10 cellular contexts compared by ENCODE assay signal in genomic region chr3:162541923-162542322, GRCh38.
"Had no signal": no experiment of that assay in that cellular context is flagged by ENCODE, and none has a peak within 500 bp of the region (broad histone marks: within the 10 kb centered on the region; RNA-seq: fewer than 3 reads in every experiment).

No MANE protein-coding gene starts in this region.

- FAIRE-seq: H54 had no signal

- H2AFZ ChIP-seq: GM23248 had no signal

- DNase-seq: GM23248, GOT3, H7, H9, HCEC 1CT, HFFc6 had no signal

- H3K36me3 ChIP-seq: HAP-1 had no signal

- H3K9me3 ChIP-seq: HAP-1 had no signal

- H3K27ac ChIP-seq: GM23248 had no signal

- H3K4me1 ChIP-seq: HAP-1 had no signal

- H3K9ac ChIP-seq: GM23248 had no signal

- H3K4me3 ChIP-seq: GM23248, GM23338, HAP-1 had no signal

- ATAC-seq: GM23338, HCT116 had no signal

- H3K4me2 ChIP-seq: GM23338 had no signal
